25 cellular contexts compared by ENCODE assay signal in genomic region chr1:213435715-213436114, GRCh38.
"Had no signal": no experiment of that assay in that cellular context is flagged by ENCODE, and none has a peak within 500 bp of the region (broad histone marks: within the 10 kb centered on the region; RNA-seq: fewer than 3 reads in every experiment).

No MANE protein-coding gene starts in this region.

- ATAC-seq: left colon; left lung; lower lobe of right lung; naive thymus-derived CD8-positive, alpha-beta T cell; right lobe of liver; stimulated activated memory B cell treated with anti-CD40 and anti-IgM and Interleukin-4, amounts not matched to agents 10 μg/mL and 1 μg/mL and 100 μg/mL, for 72 hours; stimulated activated naive CD8-positive, alpha-beta T cell treated with anti-CD3 and anti-CD28 coated beads, Interleukin-15, amount 100 ng/mL, for 72 hours had no signal

- H3K4me3 ChIP-seq: left lung, lower lobe of right lung, ovary, right atrium auricular region, right lobe of liver, smooth muscle cell, tibial nerve, uterus had no signal

- H3K27ac ChIP-seq: left lung, lower lobe of right lung, ovary, right atrium auricular region, right lobe of liver, tibial nerve, uterus had no signal

- H3K36me3 Mint-ChIP-seq: stimulated activated memory B cell treated with anti-CD40 and anti-IgM and Interleukin-4, amounts not matched to agents 10 μg/mL and 1 μg/mL and 100 μg/mL, for 72 hours; type B pancreatic cell had no signal

- DNase-seq: kidney glomerular epithelial cell; left colon; left lung; lower lobe of right lung; mammary epithelial cell; mesenchymal stem cell; naive thymus-derived CD8-positive, alpha-beta T cell; ovary; right lobe of liver; stimulated activated CD4-positive, alpha-beta T cell treated with anti-CD3 and anti-CD28 coated beads, Interleukin-1b, Interleukin-23, amount 100 ng/mL, for 48 hours; stimulated activated CD4-positive, alpha-beta T cell treated with anti-CD3 and anti-CD28 coated beads, Interleukin-2, amount 100 ng/mL, for 48 hours; stimulated activated CD4-positive, alpha-beta T cell treated with anti-CD3 and anti-CD28 coated beads, Interleukin-4, amount 100 ng/mL, for 4 hours; stimulated activated CD8-positive, alpha-beta memory T cell treated with anti-CD3 and anti-CD28 coated beads, Interleukin-4, amount 100 ng/mL, for 48 hours; stimulated activated naive CD4-positive, alpha-beta T cell treated with Interleukin-2 at 50 U/mL for 16 hours; stimulated activated naive CD8-positive, alpha-beta T cell treated with anti-CD3 and anti-CD28 coated beads, Interleukin-15, amount 100 ng/mL, for 72 hours; substantia nigra; uterus had no signal

- H3K4me1 ChIP-seq: left lung, lower lobe of right lung, right atrium auricular region, right lobe of liver, tibial nerve, uterus had no signal

- H3K27ac Mint-ChIP-seq: naive thymus-derived CD8-positive, alpha-beta T cell; nephron; progenitor cell of endocrine pancreas; stimulated activated memory B cell treated with anti-CD40 and anti-IgM and Interleukin-4, amounts not matched to agents 10 μg/mL and 1 μg/mL and 100 μg/mL, for 72 hours; stimulated activated naive CD8-positive, alpha-beta T cell treated with anti-CD3 and anti-CD28 coated beads, Interleukin-15, amount 100 ng/mL, for 72 hours; type B pancreatic cell had no signal

- H3K27me3 ChIP-seq: left lung, ovary, right atrium auricular region, right lobe of liver, tibial nerve, uterus had no signal

- H3K9me3 ChIP-seq: left lung, lower lobe of right lung, ovary, right atrium auricular region, right lobe of liver, tibial nerve, uterus had no signal

- FAIRE-seq: keratinocyte had no signal

- H3K4me2 ChIP-seq: smooth muscle cell had no signal

- H3K4me1 Mint-ChIP-seq: naive thymus-derived CD8-positive, alpha-beta T cell; nephron; stimulated activated memory B cell treated with anti-CD40 and anti-IgM and Interleukin-4, amounts not matched to agents 10 μg/mL and 1 μg/mL and 100 μg/mL, for 72 hours; stimulated activated naive CD8-positive, alpha-beta T cell treated with anti-CD3 and anti-CD28 coated beads, Interleukin-15, amount 100 ng/mL, for 72 hours had no signal

- H3K4me3 Mint-ChIP-seq: naive thymus-derived CD8-positive, alpha-beta T cell; nephron; stimulated activated memory B cell treated with anti-CD40 and anti-IgM and Interleukin-4, amounts not matched to agents 10 μg/mL and 1 μg/mL and 100 μg/mL, for 72 hours; stimulated activated naive CD8-positive, alpha-beta T cell treated with anti-CD3 and anti-CD28 coated beads, Interleukin-15, amount 100 ng/mL, for 72 hours; type B pancreatic cell had no signal

- H3K27me3 Mint-ChIP-seq: progenitor cell of endocrine pancreas, type B pancreatic cell had no signal

- H3K36me3 ChIP-seq: left lung, lower lobe of right lung, ovary, right atrium auricular region, right lobe of liver, tibial nerve, uterus had no signal
